Comparison of ENCODE assay signal across 35 cellular contexts in genomic region chr10:122643931-122644534, GRCh38. TPM values are rescaled to one million over a fixed set of nuclear protein-coding genes. Genes with fewer than 3 reads are reported as not detected.
"Had no signal": no experiment of that assay in that cellular context is flagged by ENCODE, and none has a peak within 500 bp of the region (broad histone marks: within the 10 kb centered on the region; RNA-seq: fewer than 3 reads in every experiment).

No MANE protein-coding gene starts in this region.

- H3K4me3 Mint-ChIP-seq: activated CD4-positive, alpha-beta memory T cell treated with anti-CD3 and anti-CD28 coated beads, Interleukin-2, amount 10 ng/mL, durations not matched to agents 7 days and 5 days; activated CD8-positive, alpha-beta memory T cell treated with anti-CD3 and anti-CD28 coated beads, Interleukin-2, amount 10 ng/mL, durations not matched to agents 7 days and 5 days; activated naive CD4-positive, alpha-beta T cell treated with anti-CD3 and anti-CD28 coated beads for 36 hours; activated T-helper 17 cell treated with anti-CD3 and anti-CD28 coated beads, Interleukin-2, amount 50 U/mL, for 72 hours had no signal

- H3K36me3 Mint-ChIP-seq: activated CD8-positive, alpha-beta memory T cell treated with anti-CD3 and anti-CD28 coated beads, Interleukin-2, amount 10 ng/mL, durations not matched to agents 7 days and 5 days; activated naive CD4-positive, alpha-beta T cell treated with anti-CD3 and anti-CD28 coated beads, Interleukin-2, amount 50 U/mL, for 72 hours had no signal

- ATAC-seq: activated CD8-positive, alpha-beta memory T cell treated with anti-CD3 and anti-CD28 coated beads, Interleukin-2, amount 10 ng/mL, durations not matched to agents 7 days and 5 days; activated naive CD4-positive, alpha-beta T cell treated with anti-CD3 and anti-CD28 coated beads, Interleukin-2, amount 50 U/mL, for 72 hours; activated T-helper 17 cell treated with anti-CD3 and anti-CD28 coated beads, Interleukin-2, amount 50 U/mL, for 72 hours; body of pancreas; Panc1 had no signal

- H3K4me1 ChIP-seq: adrenal gland, breast epithelium had no signal

- H3K27ac ChIP-seq: adrenal gland, body of pancreas, breast epithelium, SJCRH30, SK-N-MC, WERI-Rb-1 had no signal

- H3K9me3 ChIP-seq: adrenal gland, body of pancreas, breast epithelium, MG63, SJCRH30 had no signal

- H3K4me3 ChIP-seq: adrenal gland, body of pancreas, breast epithelium, MG63, SJCRH30, SK-N-MC had no signal

- H3K36me3 ChIP-seq: adrenal gland, breast epithelium, MG63, SJCRH30, WERI-Rb-1 had no signal

- H3K4me1 Mint-ChIP-seq: activated CD4-positive, alpha-beta memory T cell treated with anti-CD3 and anti-CD28 coated beads, Interleukin-2, amount 10 ng/mL, durations not matched to agents 7 days and 5 days; activated CD8-positive, alpha-beta memory T cell treated with anti-CD3 and anti-CD28 coated beads, Interleukin-2, amount 10 ng/mL, durations not matched to agents 7 days and 5 days; activated T-helper 17 cell treated with anti-CD3 and anti-CD28 coated beads, Interleukin-2, amount 50 U/mL, for 72 hours had no signal

- H3K9me3 Mint-ChIP-seq: activated CD4-positive, alpha-beta memory T cell treated with anti-CD3 and anti-CD28 coated beads, Interleukin-2, amount 10 ng/mL, durations not matched to agents 7 days and 5 days; activated naive CD4-positive, alpha-beta T cell treated with anti-CD3 and anti-CD28 coated beads for 36 hours; activated naive CD4-positive, alpha-beta T cell treated with anti-CD3 and anti-CD28 coated beads, Interleukin-2, amount 50 U/mL, for 72 hours; activated T-helper 17 cell treated with anti-CD3 and anti-CD28 coated beads, Interleukin-2, amount 50 U/mL, for 72 hours had no signal

- DNase-seq: activated CD4-positive, alpha-beta memory T cell treated with anti-CD3 and anti-CD28 coated beads, Interleukin-2, amount 10 ng/mL, durations not matched to agents 7 days and 5 days; activated CD4-positive, alpha-beta T cell treated with anti-CD3 and anti-CD28 coated beads for 1 hour; activated CD4-positive, alpha-beta T cell treated with anti-CD3 and anti-CD28 coated beads for 48 hours; activated CD4-positive, CD25-positive, alpha-beta regulatory T cell; activated CD8-positive, alpha-beta memory T cell treated with anti-CD3 and anti-CD28 coated beads, Interleukin-2, amount 10 ng/mL, durations not matched to agents 7 days and 5 days; activated gamma-delta T cell treated with Interleukin-2 at 50 U/mL for 16 hours; activated naive CD4-positive, alpha-beta T cell treated with anti-CD3 and anti-CD28 coated beads for 36 hours; activated T-cell treated with anti-CD3 and anti-CD28 coated beads, Interleukin-2, amount 50 U/mL, for 48 hours; body of pancreas; Kasumi-1; KG1; MG63; NCI-H1048; NCI-H1105 treated with DMSO at 0.1 percent for 48 hours; NCI-H1436; NCI-H1694; NCI-H1930; NCI-H2081 treated with DMSO at 0.1 percent for 48 hours; NCI-H226; NCI-H524 treated with DMSO at 0.1 percent for 48 hours; SHP77; SJCRH30; T1000; WERI-Rb-1 had no signal

- H3K27me3 ChIP-seq: adrenal gland, body of pancreas, breast epithelium, MG63, SJCRH30 had no signal

- H3K27ac Mint-ChIP-seq: activated CD4-positive, alpha-beta memory T cell treated with anti-CD3 and anti-CD28 coated beads, Interleukin-2, amount 10 ng/mL, durations not matched to agents 7 days and 5 days; activated CD8-positive, alpha-beta memory T cell treated with anti-CD3 and anti-CD28 coated beads, Interleukin-2, amount 10 ng/mL, durations not matched to agents 7 days and 5 days; activated naive CD4-positive, alpha-beta T cell treated with anti-CD3 and anti-CD28 coated beads for 36 hours; activated naive CD4-positive, alpha-beta T cell treated with anti-CD3 and anti-CD28 coated beads, Interleukin-2, amount 50 U/mL, for 72 hours; activated T-helper 17 cell treated with anti-CD3 and anti-CD28 coated beads, Interleukin-2, amount 50 U/mL, for 72 hours had no signal

RNA-seq across cellular contexts. Expression of gene C10orf120, which starts 55.6 kb away (rescaled TPM):
- total RNA-seq: activated CD4-positive, alpha-beta memory T cell treated with anti-CD3 and anti-CD28 coated beads, Interleukin-2, amount 10 ng/mL, durations not matched to agents 7 days and 5 days; activated CD8-positive, alpha-beta memory T cell treated with anti-CD3 and anti-CD28 coated beads, Interleukin-2, amount 10 ng/mL, durations not matched to agents 7 days and 5 days; activated naive CD4-positive, alpha-beta T cell treated with anti-CD3 and anti-CD28 coated beads for 36 hours; activated naive CD4-positive, alpha-beta T cell treated with anti-CD3 and anti-CD28 coated beads, Interleukin-2, amount 50 U/mL, for 72 hours; activated T-helper 17 cell treated with anti-CD3 and anti-CD28 coated beads, Interleukin-2, amount 50 U/mL, for 72 hours; adrenal gland; astrocyte; body of pancreas; breast epithelium; NCI-H460; RPMI7951; SJCRH30; T-helper 1 cell treated with Interleukin-12 subunit alpha and Interleukin-12 subunit beta and Interleukin-4 antibody, amounts not matched to agents 30 ng/mL and 1 ng/mL, for 36 hours; T-helper 2 cell treated with Interferon-gamma antibody and Interleukin-4, amounts not matched to agents 100 ng/mL and 5 ng/mL, for 36 hours had no signal
- polyA plus RNA-seq: adrenal gland had no signal
